In genomic region chr9:33721674-33722358, GRCh38 we compare ENCODE assay signal across 8 cellular contexts.
DNase-seq lines count a peak whose midpoint lies in the region; ATAC-seq and TF ChIP-seq lines count a peak whose summit lies in the region.

No MANE protein-coding gene starts in this region.

- TF ChIP-seq CTCF in LNCaP clone FGC (IDR thresholded peaks at IDR 0.05; ENCODE audit: control insufficient read depth, extremely low read depth, insufficient read depth): peak; percentile 100
- TF ChIP-seq CTCF in RWPE1 (conservative IDR thresholded peaks at IDR 0.05; ENCODE audit: low read depth): peak; percentile 100
- peak; percentile 97 for TF ChIP-seq CTCF in fibroblast of villous mesenchyme (IDR thresholded peaks at IDR 0.05; ENCODE audit: insufficient read depth, low read depth, low read length)

- POLR2A ChIA-PET in RWPE1 (lab: Yijun Ruan, JAX; ENCODE audit: low non-redundant PET): interaction anchor here (0.5 kb wide), 1 partner anchor 96 kb away, joined by 7 read pairs; no protein-coding TSS in a partner anchor

- ATAC-seq in GM21515 (IDR thresholded peaks at IDR 0.05; ENCODE audit: unreplicated experiment): peak; percentile 65

- DNase-seq in COLO668 (lab: John Stamatoyannopoulos, UW; ENCODE audit: unreplicated experiment) (peak; percentile 88), LNCaP clone FGC (ENCODE audit: low read depth) (peak; percentile 53), RWPE1 (ENCODE audit: low spot score) (peak; percentile 82), fibroblast of villous mesenchyme (ENCODE audit: low read depth) (peak; percentile 76), nucleus accumbens (lab: John Stamatoyannopoulos, UW) (peak in 53 of 56 donors; percentile 7 to 89 (median 68)), superior temporal gyrus (ENCODE audit: extremely low spot score) (peak; percentile 89)
- DNase-seq in activated T-helper 1 cell treated with anti-CD3 and anti-CD28 coated beads, Interleukin-2, amount 50 U/mL, for 16 hours (ENCODE audit: low read depth in 1 of 2, low spot score in 1 of 2): peak; percentile 79 to 82

- H3K27ac ChIP-seq in RWPE1: no peak overlapping the region

- CTCF ChIA-PET in RWPE1 (lab: Yijun Ruan, JAX): interaction anchor here (0.6 to 5.0 kb wide), 17 partner anchors 9 to 425 kb away, joined by 3 to 80 read pairs (median 4); partner anchors contain the start of gene ANKRD18B

- H3K4me3 ChIP-seq in LNCaP clone FGC (ENCODE audit: low read depth, low read length): no peak overlapping the region
- H3K4me3 ChIP-seq in fibroblast of villous mesenchyme (ENCODE audit: low read depth, low read length): no peak overlapping the region
